Comparison of ENCODE assay signal across 21 cellular contexts in genomic region chr3:112931737-112932521, GRCh38. TPM values are rescaled to one million over a fixed set of nuclear protein-coding genes. Genes with fewer than 3 reads are reported as not detected.
DNase-seq lines count a peak whose midpoint lies in the region; ATAC-seq and TF ChIP-seq lines count a peak whose summit lies in the region.
"Had no signal": no experiment of that assay in that cellular context is flagged by ENCODE, and none has a peak within 500 bp of the region (broad histone marks: within the 10 kb centered on the region; RNA-seq: fewer than 3 reads in every experiment).

No MANE protein-coding gene starts in this region.

- no peak for DNase-seq in activated naive CD4-positive, alpha-beta T cell treated with anti-CD3 and anti-CD28 coated beads, Interleukin-2, amount 10 ng/mL, durations not matched to agents 7 days and 5 days
- DNase-seq in activated naive CD4-positive, alpha-beta T cell treated with anti-CD3 and anti-CD28 coated beads for 36 hours: no peak
- DNase-seq in RWPE2 (ENCODE audit: low spot score) (peak; percentile 15), right cardiac atrium (peak; percentile 14 to 26 (median 16)), spleen (peak; percentile 62), activated gamma-delta T cell treated with Interleukin-2 at 50 U/mL for 16 hours (no peak), inferior parietal cortex (ENCODE audit: extremely low spot score) (no peak)
- DNase-seq: ACHN; activated naive CD8-positive, alpha-beta T cell treated with anti-CD3 and anti-CD28 coated beads, Interleukin-2, amount 10 ng/mL, durations not matched to agents 7 days and 5 days; cortex of kidney; DND-41; foreskin fibroblast; IMR-90; NCI-H2029; occipital lobe; SHP77 treated with DMSO at 0.1 percent for 48 hours; stimulated activated CD4-positive, alpha-beta T cell treated with anti-CD3 and anti-CD28 coated beads, Interleukin-1b, Interleukin-23, amount 100 ng/mL, for 48 hours; T1000 had no signal

- CTCF ChIA-PET in activated naive CD4-positive, alpha-beta T cell treated with anti-CD3 and anti-CD28 coated beads, Interleukin-2, amount 10 ng/mL, durations not matched to agents 7 days and 5 days (lab: Charles Lee): interaction anchor here (0.8 kb wide), 1 partner anchor 40 kb away, joined by 3 read pairs; no protein-coding TSS in a partner anchor
- CTCF ChIA-PET in activated naive CD4-positive, alpha-beta T cell treated with anti-CD3 and anti-CD28 coated beads for 36 hours (lab: Charles Lee): interaction anchor here (0.6 to 1.0 kb wide), 4 partner anchors 20 to 197 kb away, joined by 3 to 4 read pairs (median 4); no protein-coding TSS in a partner anchor

- ATAC-seq in RWPE2 (ENCODE audit: low read depth) (no peak), right cardiac atrium (peak; percentile 25 to 31), HG02973 (IDR thresholded peaks at IDR 0.05; ENCODE audit: unreplicated experiment) (no peak)

- WGBS in right cardiac atrium: 65% methylated on average over 3 of the region's 3 CpGs
- 62 to 73% (median 71%) methylated on average over 3 of the region's 3 CpGs for WGBS in spleen, 5 donors

- H3K27ac ChIP-seq in RWPE2 (ENCODE audit: poor library complexity, severe bottlenecking): no peak overlapping the region
- no peak overlapping the region for H3K27ac ChIP-seq in right cardiac atrium (ENCODE audit: low read length)
- H3K27ac ChIP-seq in spleen: no peak overlapping the region

- H3K36me3 ChIP-seq in RWPE2 (ENCODE audit: low read depth) (no peaks in the 10 kb centered on the region), spleen (peaks cover 0 to 13% (median 2%) of the 10 kb centered on the region in 6 donors)

- H3K36me3 Mint-ChIP-seq in activated naive CD4-positive, alpha-beta T cell treated with anti-CD3 and anti-CD28 coated beads, Interleukin-2, amount 10 ng/mL, durations not matched to agents 7 days and 5 days: peaks cover 29% of the 10 kb centered on the region
- peaks cover 21% of the 10 kb centered on the region for H3K36me3 Mint-ChIP-seq in activated naive CD4-positive, alpha-beta T cell treated with anti-CD3 and anti-CD28 coated beads for 36 hours (ENCODE audit: low read depth)
- H3K36me3 Mint-ChIP-seq: brain had no signal

- peaks cover 4% of the 10 kb centered on the region for H3K4me1 Mint-ChIP-seq in activated naive CD4-positive, alpha-beta T cell treated with anti-CD3 and anti-CD28 coated beads, Interleukin-2, amount 10 ng/mL, durations not matched to agents 7 days and 5 days
- H3K4me1 Mint-ChIP-seq in activated naive CD4-positive, alpha-beta T cell treated with anti-CD3 and anti-CD28 coated beads for 36 hours (ENCODE audit: low read depth): peaks cover 39% of the 10 kb centered on the region

- H3K27me3 ChIP-seq in RWPE2 (ENCODE audit: insufficient read depth, poor library complexity, severe bottlenecking) (no peaks in the 10 kb centered on the region), right cardiac atrium (ENCODE audit: control insufficient read depth, insufficient read depth) (no peaks in the 10 kb centered on the region), spleen (replicated peaks in 1 of 7) (no peaks in the 10 kb centered on the region)

- intact Hi-C loops in activated naive CD4-positive, alpha-beta T cell treated with anti-CD3 and anti-CD28 coated beads for 36 hours (cut with micrococcal nuclease): no loop called here
- intact Hi-C loops in right cardiac atrium (cut with DNase I) (no loop called here), spleen (cut with DNase I; ENCODE audit: low total_unique reads) (no loop called here)

- peak overlapping the region; percentile 45 for H3K27ac Mint-ChIP-seq in activated naive CD4-positive, alpha-beta T cell treated with anti-CD3 and anti-CD28 coated beads, Interleukin-2, amount 10 ng/mL, durations not matched to agents 7 days and 5 days
- no peak overlapping the region for H3K27ac Mint-ChIP-seq in activated naive CD4-positive, alpha-beta T cell treated with anti-CD3 and anti-CD28 coated beads for 36 hours
- H3K27ac Mint-ChIP-seq: activated naive CD8-positive, alpha-beta T cell treated with anti-CD3 and anti-CD28 coated beads, Interleukin-2, amount 10 ng/mL, durations not matched to agents 7 days and 5 days; brain had no signal

- H3K4me3 ChIP-seq in RWPE2 (ENCODE audit: severe bottlenecking) (no peak overlapping the region), right cardiac atrium (ENCODE audit: low read length) (no peak overlapping the region), spleen (no peak overlapping the region)

- no peak overlapping the region for H3K4me3 Mint-ChIP-seq in activated naive CD4-positive, alpha-beta T cell treated with anti-CD3 and anti-CD28 coated beads, Interleukin-2, amount 10 ng/mL, durations not matched to agents 7 days and 5 days
- H3K4me3 Mint-ChIP-seq in activated naive CD4-positive, alpha-beta T cell treated with anti-CD3 and anti-CD28 coated beads for 36 hours: no peak overlapping the region
- H3K4me3 Mint-ChIP-seq: activated naive CD8-positive, alpha-beta T cell treated with anti-CD3 and anti-CD28 coated beads, Interleukin-2, amount 10 ng/mL, durations not matched to agents 7 days and 5 days; brain had no signal

- H3K4me1 ChIP-seq in RWPE2 (ENCODE audit: insufficient read depth, poor library complexity, severe bottlenecking) (no peaks in the 10 kb centered on the region), right cardiac atrium (ENCODE audit: control insufficient read depth, insufficient read depth, low read length) (no peaks in the 10 kb centered on the region), spleen (peaks cover 0 to 9% (median 2%) of the 10 kb centered on the region in 6 donors)

- H3K9me3 ChIP-seq in RWPE2 (ENCODE audit: severe bottlenecking) (no peaks in the 10 kb centered on the region), right cardiac atrium (ENCODE audit: control insufficient read depth, low read length) (no peaks in the 10 kb centered on the region), spleen (peaks cover 0 to 31% (median 14%) of the 10 kb centered on the region in 8 donors)

- H3K9me3 Mint-ChIP-seq in activated naive CD4-positive, alpha-beta T cell treated with anti-CD3 and anti-CD28 coated beads, Interleukin-2, amount 10 ng/mL, durations not matched to agents 7 days and 5 days: peaks cover 19% of the 10 kb centered on the region
- H3K9me3 Mint-ChIP-seq in activated naive CD4-positive, alpha-beta T cell treated with anti-CD3 and anti-CD28 coated beads for 36 hours: peaks cover 16% of the 10 kb centered on the region

- no peaks in the 10 kb centered on the region for H3K27me3 Mint-ChIP-seq in activated naive CD4-positive, alpha-beta T cell treated with anti-CD3 and anti-CD28 coated beads, Interleukin-2, amount 10 ng/mL, durations not matched to agents 7 days and 5 days
- H3K27me3 Mint-ChIP-seq in activated naive CD4-positive, alpha-beta T cell treated with anti-CD3 and anti-CD28 coated beads for 36 hours (ENCODE audit: low read depth): no peaks in the 10 kb centered on the region
- H3K27me3 Mint-ChIP-seq: activated naive CD8-positive, alpha-beta T cell treated with anti-CD3 and anti-CD28 coated beads, Interleukin-2, amount 10 ng/mL, durations not matched to agents 7 days and 5 days had no signal

- TF ChIP-seq CTCF in RWPE2 (IDR thresholded peaks at IDR 0.05; ENCODE audit: poor library complexity, severe bottlenecking) (no peak), spleen (IDR thresholded peaks at IDR 0.05 in 8 of 11, conservative IDR thresholded peaks at IDR 0.05 in 3 of 11) (no peak)

- no peak for TF ChIP-seq POLR2A in spleen (IDR thresholded peaks at IDR 0.05)

RNA-seq across cellular contexts. Expression of gene CD200R1, which starts 43.0 kb away (rescaled TPM):
- total RNA-seq in activated naive CD4-positive, alpha-beta T cell treated with anti-CD3 and anti-CD28 coated beads for 36 hours: 1 to 10 TPM; 1.1 TPM
- total RNA-seq in right cardiac atrium (1 to 10 TPM in 3 of 4 donors, under 1 TPM in 1; 0.95 to 1.8 (median 1.1) TPM), spleen (10 to 100 TPM in 5 of 7 donors, 1 to 10 TPM in 2; 9.2 to 14.0 (median 10.9) TPM)
- polyA plus RNA-seq in right cardiac atrium (0.14 TPM), spleen (1 to 10 TPM in 2 of 3 donors, under 1 TPM in 1; 0.91 to 1.4 (median 1.3) TPM)
- total RNA-seq: NCI-H460 had no signal

RNA-seq across cellular contexts. Expression of gene GTPBP8, which starts 58.9 kb away (rescaled TPM):
- total RNA-seq in activated naive CD4-positive, alpha-beta T cell treated with anti-CD3 and anti-CD28 coated beads for 36 hours: 10 to 100 TPM; 62.8 to 68.9 TPM
- 10 to 100 TPM; 14.5 to 20.7 (median 19.7) TPM for total RNA-seq in right cardiac atrium
- 12.6 TPM for polyA plus RNA-seq in right cardiac atrium
- total RNA-seq in spleen: 10 to 100 TPM; 12.2 to 27.9 (median 14.8) TPM
- 1 to 10 TPM; 5.1 to 7.7 (median 7.4) TPM for polyA plus RNA-seq in spleen

Comparison
In these comparisons a context has a peak if more than half of its experiments do, and no peak if none do; other contexts are left out.
1. DNase-seq: peak in RWPE2 (single experiment), right cardiac atrium (3 of 3) and spleen (single experiment); none in activated naive CD4-positive, alpha-beta T cell treated with anti-CD3 and anti-CD28 coated beads, Interleukin-2, amount 10 ng/mL, durations not matched to agents 7 days and 5 days (single experiment), activated naive CD4-positive, alpha-beta T cell treated with anti-CD3 and anti-CD28 coated beads for 36 hours (single experiment), activated gamma-delta T cell treated with Interleukin-2 at 50 U/mL for 16 hours (single experiment) and inferior parietal cortex (single experiment).
2. ATAC-seq: peak in right cardiac atrium (2 of 2); none in RWPE2 (single experiment) and HG02973 (single experiment).